Comparison of ENCODE assay signal across 9 cellular contexts in genomic region chr2:110748489-110748867, GRCh38. TPM values are rescaled to one million over a fixed set of nuclear protein-coding genes. Genes with fewer than 3 reads are reported as not detected.
A peak's percentile ranks its signal among the peaks of the same experiment; 100 is the strongest.
DNase-seq lines count a peak whose midpoint lies in the region; ATAC-seq and TF ChIP-seq lines count a peak whose summit lies in the region.
"Had no signal": no experiment of that assay in that cellular context is flagged by ENCODE, and none has a peak within 500 bp of the region (broad histone marks: within the 10 kb centered on the region; RNA-seq: fewer than 3 reads in every experiment).

No MANE protein-coding gene starts in this region.

- H3K4me3 ChIP-seq in spleen = no peak overlapping the region

- no peaks in the 10 kb centered on the region for H3K9me3 Mint-ChIP-seq in osteocyte (ENCODE audit: unreplicated experiment)

- no peak overlapping the region for H3K4me3 Mint-ChIP-seq in osteocyte (ENCODE audit: unreplicated experiment)

- peaks cover 0 to 34% (median 0%) of the 10 kb centered on the region in 7 donors for H3K27me3 ChIP-seq in spleen (replicated peaks in 1 of 7)

- intact Hi-C loops in spleen (cut with DNase I; ENCODE audit: low total_unique reads) = no loop called here

- peaks cover 0 to 17% (median 1%) of the 10 kb centered on the region in 6 donors for H3K4me1 ChIP-seq in spleen

- H3K4me1 Mint-ChIP-seq in osteocyte (ENCODE audit: unreplicated experiment) = no peaks in the 10 kb centered on the region

- no peak for TF ChIP-seq POLR2A in spleen (IDR thresholded peaks at IDR 0.05)

- H3K27me3 Mint-ChIP-seq in osteocyte (ENCODE audit: unreplicated experiment) = peaks cover 75% of the 10 kb centered on the region

- TF ChIP-seq CTCF in spleen (IDR thresholded peaks at IDR 0.05 in 8 of 11, conservative IDR thresholded peaks at IDR 0.05 in 3 of 11) (no peak), osteocyte (IDR thresholded peaks at IDR 0.05) (no peak)

- no peak overlapping the region for H3K27ac Mint-ChIP-seq in osteocyte (ENCODE audit: unreplicated experiment)

- DNase-seq in DMS 273 (lab: John Stamatoyannopoulos, UW; ENCODE audit: unreplicated experiment) (peak; percentile 49), DMS 273 treated with DMSO at 0.1 percent for 48 hours (lab: John Stamatoyannopoulos, UW) (no peak), NCI-H510A treated with DMSO at 0.1 percent for 48 hours (lab: John Stamatoyannopoulos, UW) (peak; percentile 80), spleen (no peak), osteocyte (ENCODE audit: extremely low spot score, unreplicated experiment) (no peak)
- peak; percentile 39 for DNase-seq in activated gamma-delta T cell treated with anti-CD3 and anti-CD28 coated beads, Interleukin-2, amount 50 U/mL, for 16 hours (ENCODE audit: low read depth)
- DNase-seq in stimulated activated CD4-positive, alpha-beta T cell treated with anti-CD3 and anti-CD28 coated beads, Interleukin-4, amount 100 ng/mL, for 4 hours = peak; percentile 46 to 51

- H3K27ac ChIP-seq in spleen = peak overlapping the region in 3 of 8 donors; percentile 0 to 51 (median 43)
- H3K27ac ChIP-seq: 22Rv1 had no signal

- 10 to 23% (median 14%) methylated on average over 6 of the region's 6 CpGs for WGBS in spleen, 5 donors

- no peaks in the 10 kb centered on the region for H3K36me3 ChIP-seq in spleen

- no peaks in the 10 kb centered on the region for H3K36me3 Mint-ChIP-seq in osteocyte (ENCODE audit: unreplicated experiment)

- ATAC-seq in HG03095 (IDR thresholded peaks at IDR 0.05; ENCODE audit: unreplicated experiment) = peak; percentile 98

- no peaks in the 10 kb centered on the region for H3K9me3 ChIP-seq in spleen

RNA-seq across cellular contexts. Expression of gene ACOXL, which starts 16.1 kb away (rescaled TPM):
- total RNA-seq in spleen (1 to 10 TPM in 1 of 7 donors, under 1 TPM in 6; 0.20 to 1.0 (median 0.77) TPM), osteocyte (not detected in 2 replicates)
- polyA plus RNA-seq in spleen = under 1 TPM; 0.04 to 0.16 (median 0.09) TPM

Comparison
In these comparisons a context has a peak if more than half of its experiments do, and no peak if none do; other contexts are left out.
1. DNase-seq: peak in DMS 273 (single experiment), NCI-H510A treated with DMSO at 0.1 percent for 48 hours (single experiment), activated gamma-delta T cell treated with anti-CD3 and anti-CD28 coated beads, Interleukin-2, amount 50 U/mL, for 16 hours (single experiment) and stimulated activated CD4-positive, alpha-beta T cell treated with anti-CD3 and anti-CD28 coated beads, Interleukin-4, amount 100 ng/mL, for 4 hours (2 of 2); none in DMS 273 treated with DMSO at 0.1 percent for 48 hours (single experiment), spleen (single experiment) and osteocyte (single experiment).